In the genomic region with DNA sequence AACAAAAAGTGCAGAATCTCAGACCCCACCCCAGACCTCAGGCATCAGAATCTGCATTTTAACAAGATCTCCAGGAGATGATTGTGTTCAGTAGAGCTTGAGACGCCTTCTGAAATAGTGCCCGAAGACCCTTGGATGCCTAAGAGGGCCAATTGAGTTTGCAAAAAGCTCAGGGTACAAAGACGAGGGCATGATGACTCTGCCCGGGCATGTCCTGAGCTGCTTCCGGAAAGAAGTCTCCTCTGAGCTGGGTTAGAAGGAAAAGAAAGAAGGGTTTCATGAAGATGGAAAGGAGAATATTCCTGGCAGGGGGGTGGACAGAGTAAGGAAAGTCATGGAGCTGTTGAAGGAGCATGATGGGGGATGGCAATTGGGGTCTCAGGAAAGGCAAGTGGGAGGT, we compare ENCODE assay signal across 14 cellular contexts.
"Had no signal": no experiment of that assay in that cellular context is flagged by ENCODE, and none has a peak within 500 bp of the region (broad histone marks: within the 10 kb centered on the region; RNA-seq: fewer than 3 reads in every experiment).

No MANE protein-coding gene starts in this region.

- H3K27me3 ChIP-seq: brain microvascular endothelial cell had no signal

- H3K9me3 Mint-ChIP-seq: activated CD8-positive, alpha-beta T cell treated with anti-CD3 and anti-CD28 coated beads for 36 hours; activated naive CD8-positive, alpha-beta T cell treated with anti-CD3 and anti-CD28 coated beads, Interleukin-2, amount 10 ng/mL, durations not matched to agents 7 days and 5 days; activated T-cell treated with anti-CD3 and anti-CD28 coated beads, Interleukin-2, amount 50 U/mL, for 24 hours; activated T-helper 2 cell treated with anti-CD3 and anti-CD28 coated beads, Interferon-gamma antibody, Interleukin-2, Interleukin-4, amounts not matched to agents 10 μg/mL and 5 μg/mL and 100 μg/mL, durations not matched to agents 14 hours and 24 hours and 36 hours had no signal

- H3K27ac ChIP-seq: brain microvascular endothelial cell, coronary artery had no signal

- H3K4me3 ChIP-seq: coronary artery, lung had no signal

- H3K27me3 Mint-ChIP-seq: activated CD8-positive, alpha-beta T cell treated with anti-CD3 and anti-CD28 coated beads for 36 hours; activated naive CD8-positive, alpha-beta T cell treated with anti-CD3 and anti-CD28 coated beads, Interleukin-2, amount 10 ng/mL, durations not matched to agents 7 days and 5 days; activated T-cell treated with anti-CD3 and anti-CD28 coated beads, Interleukin-2, amount 50 U/mL, for 24 hours had no signal

- H3K27ac Mint-ChIP-seq: activated CD4-positive, alpha-beta T cell treated with anti-CD3 and anti-CD28 coated beads for 36 hours; activated CD8-positive, alpha-beta T cell treated with anti-CD3 and anti-CD28 coated beads for 36 hours; activated naive CD8-positive, alpha-beta T cell treated with anti-CD3 and anti-CD28 coated beads, Interleukin-2, amount 10 ng/mL, durations not matched to agents 7 days and 5 days; activated T-cell treated with anti-CD3 and anti-CD28 coated beads, Interleukin-2, amount 50 U/mL, for 24 hours; activated T-helper 2 cell treated with anti-CD3 and anti-CD28 coated beads, Interferon-gamma antibody, Interleukin-2, Interleukin-4, amounts not matched to agents 10 μg/mL and 5 μg/mL and 100 μg/mL, durations not matched to agents 14 hours and 24 hours and 36 hours had no signal

- ATAC-seq: activated CD4-positive, alpha-beta T cell treated with anti-CD3 and anti-CD28 coated beads for 36 hours; activated CD8-positive, alpha-beta T cell treated with anti-CD3 and anti-CD28 coated beads for 36 hours had no signal

- H3K4me3 Mint-ChIP-seq: activated CD4-positive, alpha-beta T cell treated with anti-CD3 and anti-CD28 coated beads for 36 hours; activated CD8-positive, alpha-beta T cell treated with anti-CD3 and anti-CD28 coated beads for 36 hours; activated naive CD8-positive, alpha-beta T cell treated with anti-CD3 and anti-CD28 coated beads, Interleukin-2, amount 10 ng/mL, durations not matched to agents 7 days and 5 days; activated T-cell treated with anti-CD3 and anti-CD28 coated beads, Interleukin-2, amount 50 U/mL, for 24 hours had no signal

- H3K4me1 Mint-ChIP-seq: activated CD4-positive, alpha-beta T cell treated with anti-CD3 and anti-CD28 coated beads for 36 hours; activated naive CD8-positive, alpha-beta T cell treated with anti-CD3 and anti-CD28 coated beads, Interleukin-2, amount 10 ng/mL, durations not matched to agents 7 days and 5 days had no signal

- H3K36me3 Mint-ChIP-seq: activated naive CD8-positive, alpha-beta T cell treated with anti-CD3 and anti-CD28 coated beads, Interleukin-2, amount 10 ng/mL, durations not matched to agents 7 days and 5 days had no signal

- DNase-seq: activated CD4-positive, alpha-beta T cell treated with anti-CD3 and anti-CD28 coated beads for 36 hours; activated CD8-positive, alpha-beta T cell treated with anti-CD3 and anti-CD28 coated beads for 36 hours; activated naive CD4-positive, alpha-beta T cell treated with Interleukin-2 at 50 U/mL for 16 hours; activated naive CD8-positive, alpha-beta T cell treated with anti-CD3 and anti-CD28 coated beads, Interleukin-2, amount 10 ng/mL, durations not matched to agents 7 days and 5 days; activated T-cell treated with anti-CD3 and anti-CD28 coated beads, Interleukin-2, amount 50 U/mL, for 24 hours; brain microvascular endothelial cell; hypothalamus; islet precursor cell; occipital lobe; retina; stimulated activated naive CD4-positive, alpha-beta T cell had no signal
